ENCODE assay signal across 8 cellular contexts in genomic region chr12:102883204-102883799, GRCh38. TPM values are rescaled to one million over a fixed set of nuclear protein-coding genes. Genes with fewer than 3 reads are reported as not detected.
DNase-seq lines count a peak whose midpoint lies in the region; ATAC-seq and TF ChIP-seq lines count a peak whose summit lies in the region.

No MANE protein-coding gene starts in this region.

- H3K9me3 Mint-ChIP-seq in nephron, result no peaks in the 10 kb centered on the region

- H3K36me3 Mint-ChIP-seq in nephron (ENCODE audit: low read depth), result no peaks in the 10 kb centered on the region

- DNase-seq in DMS114 treated with DMSO at 0.1 percent for 48 hours (lab: John Stamatoyannopoulos, UW; ENCODE audit: unreplicated experiment) (peak; percentile 47), HFF-Myc (ENCODE audit: extremely low read depth, low read depth) (no peak), NCI-H345 treated with DMSO at 0.1 percent for 48 hours (lab: John Stamatoyannopoulos, UW; ENCODE audit: unreplicated experiment) (peak; percentile 45)
- DNase-seq in activated CD8-positive, alpha-beta memory T cell treated with anti-CD3 and anti-CD28 coated beads for 24 hours, result peak; percentile 64

- no peaks in the 10 kb centered on the region for H3K4me1 Mint-ChIP-seq in nephron

- H3K27me3 Mint-ChIP-seq in nephron (ENCODE audit: low read depth), result peaks cover 21% of the 10 kb centered on the region

- TF ChIP-seq CTCF in HFF-Myc (IDR thresholded peaks at IDR 0.05; ENCODE audit: low read depth, low read length, missing control alignments) (peak; percentile 84), nephron (IDR thresholded peaks at IDR 0.05; ENCODE audit: unreplicated experiment in 3 of 3) (peak; percentile 81 to 89 (median 89))

- H3K27ac Mint-ChIP-seq in nephron, result no peak overlapping the region

- peak; percentile 58 for ATAC-seq in esophagus mucosa
- ATAC-seq in GM18519 (IDR thresholded peaks at IDR 0.05; ENCODE audit: low FRiP score, unreplicated experiment), result no peak
- no peak for ATAC-seq in HG03457 (IDR thresholded peaks at IDR 0.05; ENCODE audit: unreplicated experiment)

- H3K4me3 Mint-ChIP-seq in nephron, result no peak overlapping the region

- no peak overlapping the region for H3K4me3 ChIP-seq in HFF-Myc (replicated peaks; ENCODE audit: low read depth, low read length)

RNA-seq across cellular contexts. Expression of gene PAH, which starts 33.7 kb away (rescaled TPM):
- total RNA-seq in esophagus mucosa, result not detected
